In the genomic region with DNA sequence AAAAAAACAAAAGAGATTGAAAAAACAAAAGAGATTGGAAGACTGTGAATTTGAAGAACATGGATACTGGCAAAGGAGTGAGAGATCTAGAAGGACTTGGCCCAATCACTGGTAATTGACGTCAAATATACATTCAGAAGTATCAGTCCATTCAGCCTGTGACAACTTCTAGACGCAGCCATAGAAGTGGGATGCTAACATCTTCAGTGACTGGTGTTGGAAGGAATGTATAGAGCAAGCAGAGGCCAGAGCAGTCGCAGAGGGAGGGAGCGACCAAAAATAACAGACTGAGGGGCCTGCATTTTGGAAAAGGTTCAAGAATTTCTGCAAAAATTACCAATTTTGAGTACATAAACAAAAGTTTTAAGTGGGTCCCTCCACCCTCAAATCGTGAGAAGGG, we compare ENCODE assay signal across 22 cellular contexts.
DNase-seq lines count a peak whose midpoint lies in the region; ATAC-seq and TF ChIP-seq lines count a peak whose summit lies in the region.
"Had no signal": no experiment of that assay in that cellular context is flagged by ENCODE, and none has a peak within 500 bp of the region (broad histone marks: within the 10 kb centered on the region; RNA-seq: fewer than 3 reads in every experiment).

No MANE protein-coding gene starts in this region.

- no peak for TF ChIP-seq CTCF in brain microvascular endothelial cell (IDR thresholded peaks at IDR 0.05; ENCODE audit: low read depth, low read length, missing control alignments)
- TF ChIP-seq CTCF in fibroblast of pulmonary artery (IDR thresholded peaks at IDR 0.05; ENCODE audit: low read length, missing control alignments) = no peak
- no peak for TF ChIP-seq CTCF in breast epithelium (IDR thresholded peaks at IDR 0.05)

- in situ Hi-C loops in brain microvascular endothelial cell (cut with HindIII; ENCODE audit: low pct_ligation_motif_present, low sequenced_read_pairs) = no loop called here

- H3K4me3 ChIP-seq in brain microvascular endothelial cell (ENCODE audit: low read depth, low read length) (no peak overlapping the region), fibroblast of pulmonary artery (replicated peaks; ENCODE audit: low read depth, low read length) (no peak overlapping the region), breast epithelium (no peak overlapping the region)
- H3K4me3 ChIP-seq: BLaER1, GM12878 had no signal

- DNase-seq in brain microvascular endothelial cell = peak; percentile 85
- peak; percentile 6 for DNase-seq in fibroblast of pulmonary artery (ENCODE audit: low read depth)
- DNase-seq in amygdala (lab: John Stamatoyannopoulos, UW) = no peak
- no peak for DNase-seq in breast epithelium (ENCODE audit: low spot score in 2 of 2)
- DNase-seq: 8988T; ACHN; BE2C; C1 segment of cervical spinal cord; CD4-positive, alpha-beta memory T cell; CD4-positive, CD25-positive, alpha-beta regulatory T cell; CD8-positive, alpha-beta memory T cell; COR-L47; DMS 273 treated with DMSO at 0.1 percent for 48 hours; DMS153; DMS53; DMS79; DND-41; EL; GDM1 had no signal

- H3K36me3 ChIP-seq in brain microvascular endothelial cell (replicated peaks) (no peaks in the 10 kb centered on the region), breast epithelium (no peaks in the 10 kb centered on the region)
- H3K36me3 ChIP-seq: BE2C, BLaER1 had no signal

- no peak for ATAC-seq in HG03097 (IDR thresholded peaks at IDR 0.05; ENCODE audit: low FRiP score, unreplicated experiment)
- ATAC-seq: GM12878 had no signal

- no peaks in the 10 kb centered on the region for H3K9me3 ChIP-seq in breast epithelium
- H3K9me3 ChIP-seq: BE2C, BLaER1 had no signal

- H3K27ac ChIP-seq in brain microvascular endothelial cell (peak overlapping the region; percentile 55), breast epithelium (no peak overlapping the region)
- H3K27ac ChIP-seq: BLaER1 had no signal

- no peak for TF ChIP-seq POLR2A in breast epithelium (IDR thresholded peaks at IDR 0.05)

- no peaks in the 10 kb centered on the region for H3K27me3 ChIP-seq in brain microvascular endothelial cell (replicated peaks)
- H3K27me3 ChIP-seq in breast epithelium = no peaks in the 10 kb centered on the region
- H3K27me3 ChIP-seq: BE2C, BLaER1 had no signal

- intact Hi-C loops in breast epithelium (cut with DNase I; ENCODE audit: low total_unique reads) = no loop called here

- H3K4me1 ChIP-seq in breast epithelium = no peaks in the 10 kb centered on the region
- H3K4me1 ChIP-seq: BE2C, BLaER1 had no signal

Comparison
In these comparisons a context has a peak if more than half of its experiments do, and no peak if none do; other contexts are left out.
1. DNase-seq: peak in brain microvascular endothelial cell (single experiment) and fibroblast of pulmonary artery (single experiment); none in amygdala (0 of 56) and breast epithelium (0 of 2).